In the genomic region with DNA sequence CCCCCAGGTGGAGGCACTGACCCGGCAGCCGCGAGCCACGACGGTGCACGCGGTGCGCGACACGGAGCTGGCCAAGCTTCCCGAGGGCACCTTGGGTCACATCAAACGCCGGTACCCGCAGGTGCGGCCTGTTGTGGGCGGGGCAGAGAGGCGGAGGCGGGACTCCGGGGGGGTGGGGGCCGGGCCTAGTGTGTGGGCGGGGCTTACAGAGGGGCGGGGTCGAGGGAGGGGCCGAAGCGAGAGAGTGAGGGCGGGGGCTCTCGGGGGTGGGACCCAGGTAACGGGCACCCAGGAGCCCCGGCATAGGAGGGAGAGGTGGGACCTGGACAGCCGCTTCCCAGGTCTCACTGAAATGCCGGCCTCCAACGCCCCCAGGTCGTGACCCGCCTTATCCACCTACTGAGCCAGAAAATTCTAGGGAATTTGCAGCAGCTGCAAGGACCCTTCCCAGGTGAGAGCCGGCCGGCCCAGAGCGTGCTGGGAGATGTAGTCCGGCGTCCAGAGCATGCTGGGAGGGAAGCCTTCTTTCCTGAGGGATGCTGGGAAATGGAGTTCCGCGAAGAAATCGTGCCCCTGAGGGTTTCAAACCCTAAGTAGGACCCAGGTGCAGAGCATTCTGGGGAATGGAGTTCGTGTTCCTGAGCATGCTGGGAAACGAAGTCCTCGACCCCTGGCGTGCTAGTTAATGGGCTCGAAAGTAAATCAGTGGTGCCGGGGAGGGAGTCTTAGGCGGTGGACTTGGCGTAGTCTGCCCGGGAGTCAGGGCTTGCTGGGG, we compare ENCODE assay signal across 1 cellular context.
TF ChIP-seq lines count a peak whose summit lies in the region.

No MANE protein-coding gene starts in this region.

TF ChIP-seq in neural cell, 6 proteins besides CTCF, POLR2A, EP300 and RAD21 (continued from another document):
- TF ChIP-seq SMC3 (conservative IDR thresholded peaks at IDR 0.05; ENCODE audit: poor library complexity) (no peak), MXI1 (conservative IDR thresholded peaks at IDR 0.05; ENCODE audit: poor library complexity, severe bottlenecking) (peak; percentile 31), TAF1 (IDR thresholded peaks at IDR 0.05; ENCODE audit: low read depth) (no peak)
